In the genomic region with DNA sequence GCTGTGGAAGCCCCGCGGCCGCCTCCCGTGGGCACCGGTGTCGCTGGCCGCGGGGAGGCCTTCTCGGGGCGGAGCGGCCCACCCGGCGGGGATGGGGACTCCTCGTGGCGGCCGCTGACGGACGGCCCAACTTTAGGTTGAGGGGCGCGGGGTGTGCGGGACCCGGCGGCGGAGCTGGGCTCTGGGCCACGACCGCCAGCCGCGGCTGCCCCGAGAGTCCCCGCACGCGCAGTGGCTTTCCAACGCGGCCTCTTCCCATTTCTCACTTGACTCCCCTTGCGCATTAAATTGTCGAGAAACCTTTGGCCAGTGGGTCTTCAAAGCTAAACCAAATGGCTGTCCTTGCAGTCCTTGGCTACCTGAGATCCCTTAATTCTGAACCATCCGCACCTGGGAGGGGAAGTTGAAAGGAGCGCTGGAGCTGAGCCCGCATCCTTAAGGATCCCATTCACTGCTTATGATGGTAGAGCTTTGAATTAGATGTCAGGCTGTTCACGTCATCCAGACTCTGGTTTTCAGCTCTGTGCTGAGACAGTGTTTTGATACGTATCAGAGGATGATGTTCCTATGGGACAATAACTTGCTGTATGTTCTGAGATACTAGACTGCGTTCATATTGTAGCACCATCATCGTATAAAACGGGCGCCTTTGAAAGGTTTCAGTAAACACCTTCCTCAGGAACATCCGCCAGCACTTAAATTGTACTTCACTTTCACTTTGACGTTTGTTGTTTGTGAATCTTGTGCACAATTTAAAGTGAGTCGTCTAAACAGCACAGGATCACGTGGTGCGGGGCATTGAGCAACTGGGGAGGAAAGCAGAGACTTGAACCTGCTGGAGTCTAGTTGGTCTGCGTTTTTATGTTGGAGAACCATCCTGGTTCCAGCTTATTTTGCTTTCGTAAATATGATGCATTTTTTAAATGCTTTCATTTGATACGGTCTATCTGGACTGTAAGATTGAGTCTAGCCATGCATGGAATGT, we compare ENCODE assay signal across 8 cellular contexts. TPM values are rescaled to one million over a fixed set of nuclear protein-coding genes. Genes with fewer than 3 reads are reported as not detected.
DNase-seq lines count a peak whose midpoint lies in the region; ATAC-seq lines count a peak whose summit lies in the region.

No MANE protein-coding gene starts in this region.

- H3K4me3 ChIP-seq in CD8-positive, alpha-beta memory T cell (ENCODE audit: low read length), result peak overlapping the region; percentile 80

- peak overlapping the region; percentile 87 to 98 (median 98) for H3K27ac Mint-ChIP-seq in CD8-positive, alpha-beta memory T cell
- H3K27ac Mint-ChIP-seq in central memory CD8-positive, alpha-beta T cell (ENCODE audit: low read depth), result peak overlapping the region; percentile 92

- H3K4me1 ChIP-seq in CD8-positive, alpha-beta memory T cell (ENCODE audit: insufficient read depth, low read length), result peaks cover 38% of the 10 kb centered on the region

- CTCF ChIA-PET in CD8-positive, alpha-beta memory T cell (lab: Charles Lee), result interaction anchor here (0.8 to 2.9 kb wide), 7 partner anchors 10 to 157 kb away, joined by 3 to 27 read pairs (median 5); no protein-coding TSS in a partner anchor

- peak overlapping the region; percentile 89 to 98 (median 95) for H3K4me3 Mint-ChIP-seq in CD8-positive, alpha-beta memory T cell
- peak overlapping the region; percentile 93 for H3K4me3 Mint-ChIP-seq in central memory CD8-positive, alpha-beta T cell

- H3K36me3 Mint-ChIP-seq in CD8-positive, alpha-beta memory T cell, result peaks cover 0 to 24% (median 0%) of the 10 kb centered on the region in 3 donors
- H3K36me3 Mint-ChIP-seq in central memory CD8-positive, alpha-beta T cell (ENCODE audit: insufficient read depth), result peaks cover 15% of the 10 kb centered on the region

- no peaks in the 10 kb centered on the region for H3K27me3 ChIP-seq in CD8-positive, alpha-beta memory T cell (ENCODE audit: insufficient read depth, low read length, poor library complexity, severe bottlenecking)

- peak; percentile 39 for ATAC-seq in GM19463 (IDR thresholded peaks at IDR 0.05; ENCODE audit: unreplicated experiment)
- ATAC-seq in central memory CD8-positive, alpha-beta T cell (replicated peaks; ENCODE audit: extremely low read depth, poor library complexity, severe bottlenecking), result peak; percentile 64

- H3K9me3 Mint-ChIP-seq in CD8-positive, alpha-beta memory T cell, result peaks cover 0 to 3% (median 0%) of the 10 kb centered on the region in 5 donors
- no peaks in the 10 kb centered on the region for H3K9me3 Mint-ChIP-seq in central memory CD8-positive, alpha-beta T cell

- no peaks in the 10 kb centered on the region for H3K27me3 Mint-ChIP-seq in CD8-positive, alpha-beta memory T cell
- no peaks in the 10 kb centered on the region for H3K27me3 Mint-ChIP-seq in central memory CD8-positive, alpha-beta T cell

- peak; percentile 58 to 84 (median 73) for DNase-seq in CD8-positive, alpha-beta memory T cell
- DNase-seq in KG1 (lab: John Stamatoyannopoulos, UW), result peak; percentile 62
- DNase-seq in activated CD4-positive, CD25-positive, alpha-beta regulatory T cell treated with anti-CD3 and anti-CD28 coated beads, Interleukin-2, amount 50 U/mL, for 72 hours, result peak; percentile 62
- peak; percentile 42 to 60 for DNase-seq in central memory CD8-positive, alpha-beta T cell (ENCODE audit: low spot score in 2 of 2)
- DNase-seq in kidney glomerular epithelial cell (lab: John Stamatoyannopoulos, UW), result peak; percentile 86
- peak; percentile 72 for DNase-seq in stimulated activated CD4-positive, alpha-beta T cell treated with anti-CD3 and anti-CD28 coated beads, Interleukin-15, amount 100 ng/mL, for 24 hours
- no peak for DNase-seq in GF-D8 (lab: John Stamatoyannopoulos, UW)

- POLR2A ChIA-PET in CD8-positive, alpha-beta memory T cell (lab: Charles Lee), result interaction anchor here (0.5 to 6.3 kb wide), 7 partner anchors 9 to 368 kb away, joined by 3 to 83 read pairs (median 3); a partner anchor contains a TSS

- H3K4me1 Mint-ChIP-seq in CD8-positive, alpha-beta memory T cell, result peaks cover 51 to 59% (median 56%) of the 10 kb centered on the region in 3 donors
- H3K4me1 Mint-ChIP-seq in central memory CD8-positive, alpha-beta T cell, result peaks cover 64% of the 10 kb centered on the region

- no peaks in the 10 kb centered on the region for H3K36me3 ChIP-seq in CD8-positive, alpha-beta memory T cell (ENCODE audit: insufficient read depth, low read length)

- H3K27ac ChIP-seq in CD8-positive, alpha-beta memory T cell (ENCODE audit: low read depth, low read length), result peak overlapping the region; percentile 78

- H3K9me3 ChIP-seq in CD8-positive, alpha-beta memory T cell (ENCODE audit: low read length), result no peaks in the 10 kb centered on the region

RNA-seq across cellular contexts. Expression of a gene that starts 0.9 kb away (rescaled TPM):
- 10 to 100 TPM; 20.5 to 22.3 TPM for total RNA-seq in CD8-positive, alpha-beta memory T cell
- polyA plus RNA-seq in CD8-positive, alpha-beta memory T cell, result 35.8 TPM

RNA-seq across cellular contexts. Expression of a gene that starts 41.8 kb away (rescaled TPM):
- total RNA-seq in CD8-positive, alpha-beta memory T cell, result not detected
- not detected for polyA plus RNA-seq in CD8-positive, alpha-beta memory T cell
